ENCODE assay signal across 10 cellular contexts in the genomic region with DNA sequence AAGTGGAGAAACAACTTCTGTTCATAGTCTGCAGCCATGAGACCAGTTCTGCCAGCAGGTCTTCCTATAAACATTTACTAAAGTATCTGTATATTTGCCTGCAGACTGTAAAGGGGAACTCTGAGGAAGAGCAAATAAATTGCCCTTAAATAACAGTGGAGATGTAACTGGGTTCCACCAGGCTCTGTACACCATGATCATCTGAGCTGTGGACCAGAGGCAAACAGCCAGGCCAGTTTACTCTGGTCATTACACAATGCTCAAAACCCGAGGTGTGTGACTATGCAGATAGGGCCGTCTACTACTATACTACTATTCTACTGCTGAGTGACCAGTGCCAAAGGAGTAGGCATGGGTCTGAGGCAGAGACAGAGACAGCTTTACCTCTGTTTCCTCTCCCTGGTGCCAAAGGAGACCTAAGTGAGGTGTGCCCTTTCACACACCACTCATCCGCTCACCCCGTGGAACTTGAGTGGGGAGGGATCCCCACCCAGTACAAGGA. TPM values are rescaled to one million over a fixed set of nuclear protein-coding genes. Genes with fewer than 3 reads are reported as not detected.
A peak's percentile ranks its signal among the peaks of the same experiment; 100 is the strongest.
DNase-seq lines count a peak whose midpoint lies in the region; ATAC-seq, FAIRE-seq and TF ChIP-seq lines count a peak whose summit lies in the region.
"Had no signal": no experiment of that assay in that cellular context is flagged by ENCODE, and none has a peak within 500 bp of the region (broad histone marks: within the 10 kb centered on the region; RNA-seq: fewer than 3 reads in every experiment).

No MANE protein-coding gene starts in this region.

- no peak for ATAC-seq in HG02884 (IDR thresholded peaks at IDR 0.05; ENCODE audit: unreplicated experiment)

- no peak for FAIRE-seq in HTR-8/SVneo (lab: Jason Lieb, UNC)
- FAIRE-seq: endothelial cell of umbilical vein had no signal

- H3K4me1 Mint-ChIP-seq in nephron (peaks cover 52% of the 10 kb centered on the region), endothelial cell (ENCODE audit: unreplicated experiment) (peaks cover 8% of the 10 kb centered on the region)

- no peak overlapping the region for H3K4me3 ChIP-seq in coronary artery

- H3K36me3 Mint-ChIP-seq in nephron (ENCODE audit: low read depth) (peaks cover 24% of the 10 kb centered on the region), endothelial cell (ENCODE audit: low read depth, unreplicated experiment) (no peaks in the 10 kb centered on the region)

- no peaks in the 10 kb centered on the region for H3K9me3 Mint-ChIP-seq in nephron
- H3K9me3 Mint-ChIP-seq in endothelial cell (ENCODE audit: unreplicated experiment), result no peaks in the 10 kb centered on the region

- TF ChIP-seq CTCF in coronary artery (IDR thresholded peaks at IDR 0.05) (no peak), nephron (IDR thresholded peaks at IDR 0.05; ENCODE audit: unreplicated experiment in 3 of 3) (no peak), endothelial cell (IDR thresholded peaks at IDR 0.05; ENCODE audit: unreplicated experiment) (no peak)

- H3K27me3 Mint-ChIP-seq in nephron (ENCODE audit: low read depth) (no peaks in the 10 kb centered on the region), endothelial cell (ENCODE audit: unreplicated experiment) (no peaks in the 10 kb centered on the region)

- peak overlapping the region; percentile 62 to 84 for H3K27ac ChIP-seq in coronary artery

- H3K27ac Mint-ChIP-seq in nephron (peak overlapping the region; percentile 78 to 88 (median 85)), endothelial cell (ENCODE audit: unreplicated experiment) (no peak overlapping the region)

- DNase-seq in AG08395 (ENCODE audit: low spot score) (peak; percentile 19), NCI-H226 (peak; percentile 56), coronary artery (ENCODE audit: low spot score) (no peak), superior temporal gyrus (ENCODE audit: extremely low spot score) (no peak), HTR-8/SVneo (ENCODE audit: insufficient read length, low spot score) (no peak), endothelial cell (ENCODE audit: low spot score) (no peak)
- DNase-seq: Calu3 had no signal

- H3K4me3 Mint-ChIP-seq in nephron (no peak overlapping the region), endothelial cell (ENCODE audit: unreplicated experiment) (no peak overlapping the region)

RNA-seq across cellular contexts. Expression of gene CERS5, which starts 21.2 kb away (rescaled TPM):
- total RNA-seq in endothelial cell (ENCODE audit: unreplicated experiment), result 61.7 TPM

Comparison
In these comparisons a context has a peak if more than half of its experiments do, and no peak if none do; other contexts are left out.
1. DNase-seq: peak in AG08395 (single experiment) and NCI-H226 (single experiment); none in coronary artery (single experiment), superior temporal gyrus (single experiment), HTR-8/SVneo (single experiment) and endothelial cell (single experiment).